ENCODE assay signal across 35 cellular contexts in the genomic region with DNA sequence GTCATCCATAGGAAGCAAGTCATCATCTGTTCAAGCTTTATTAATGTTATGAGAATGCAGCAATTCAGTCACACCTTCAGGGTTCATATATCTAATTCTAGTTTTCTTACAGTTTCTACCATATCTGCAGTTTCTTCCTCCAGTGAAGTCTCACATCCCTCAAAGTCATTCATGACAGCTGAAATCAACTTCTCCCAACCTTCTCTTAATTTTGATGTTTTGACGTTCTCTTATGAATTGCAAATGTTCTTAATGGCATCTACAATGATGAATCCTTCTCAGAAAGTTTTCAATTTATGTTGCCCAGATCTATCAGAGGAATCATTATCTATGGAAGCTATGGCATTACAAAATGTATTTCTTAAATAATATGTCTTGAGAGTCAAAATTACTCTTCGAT.
"Had no signal": no experiment of that assay in that cellular context is flagged by ENCODE, and none has a peak within 500 bp of the region (broad histone marks: within the 10 kb centered on the region; RNA-seq: fewer than 3 reads in every experiment).

No MANE protein-coding gene starts in this region.

- DNase-seq: Karpas-422, Kasumi-1, KG1, MG63, MM.1S, MV-4-11, NCI-H1048, NCI-H1092, NCI-H1092 treated with DMSO at 0.1 percent for 48 hours, NCI-H1105, NCI-H1105 treated with DMSO at 0.1 percent for 48 hours, NCI-H1417, NCI-H1417 treated with DMSO at 0.1 percent for 48 hours, NCI-H1436, NCI-H1436 treated with DMSO at 0.1 percent for 48 hours, NCI-H146, NCI-H1694, NCI-H1694 treated with DMSO at 0.1 percent for 48 hours, NCI-H187, NCI-H187 treated with DMSO at 0.1 percent for 48 hours, NCI-H1930, NCI-H2029, NCI-H2029 treated with DMSO at 0.1 percent for 48 hours, NCI-H2081, NCI-H2081 treated with DMSO at 0.1 percent for 48 hours, NCI-H2107, NCI-H2171, NCI-H2171 treated with DMSO at 0.1 percent for 48 hours, NCI-H2227 treated with DMSO at 0.1 percent for 48 hours, NCI-H226, NCI-H345, NCI-H446, NCI-H446 treated with DMSO at 0.1 percent for 48 hours, NCI-H510A had no signal

- H3K4me3 ChIP-seq: MG63 had no signal

- H3K36me3 ChIP-seq: MG63 had no signal

- H3K27ac ChIP-seq: KMS-11 had no signal

- H3K9me3 ChIP-seq: MG63 had no signal

- H3K9ac ChIP-seq: KMS-11 had no signal

- H3K4me2 ChIP-seq: KMS-11 had no signal

- H3K27me3 ChIP-seq: MG63 had no signal
